Comparison of ENCODE assay signal across 26 cellular contexts in genomic region chr17:79600613-79601221, GRCh38. TPM values are rescaled to one million over a fixed set of nuclear protein-coding genes. Genes with fewer than 3 reads are reported as not detected.
"Had no signal": no experiment of that assay in that cellular context is flagged by ENCODE, and none has a peak within 500 bp of the region (broad histone marks: within the 10 kb centered on the region; RNA-seq: fewer than 3 reads in every experiment).

No MANE protein-coding gene starts in this region.

- H3K36me3 Mint-ChIP-seq: activated naive CD8-positive, alpha-beta T cell treated with anti-CD3 and anti-CD28 coated beads for 36 hours; mesothelial cell of epicardium; natural killer cell treated with Interleukin-12 subunit alpha and Interleukin-12 subunit beta and Interleukin-15 and Interleukin-18, amount 100 ng/mL, for 72 hours; stimulated activated naive B cell treated with anti-CD40 and anti-IgM and Interleukin-4, amounts not matched to agents 10 μg/mL and 1 μg/mL and 100 μg/mL, for 72 hours had no signal

- H3K27ac ChIP-seq: cardiac muscle cell, foreskin keratinocyte, spleen, thoracic aorta, upper lobe of left lung had no signal

- H3K4me1 Mint-ChIP-seq: activated naive CD8-positive, alpha-beta T cell treated with anti-CD3 and anti-CD28 coated beads for 36 hours; activated T-helper 17 cell treated with anti-CD3 and anti-CD28 coated beads, Interleukin-2, amount 50 U/mL, for 72 hours; stimulated activated naive B cell treated with anti-CD40 and anti-IgM and Interleukin-4, amounts not matched to agents 10 μg/mL and 1 μg/mL and 100 μg/mL, for 72 hours had no signal

- FAIRE-seq: keratinocyte had no signal

- H3K9me3 Mint-ChIP-seq: activated CD8-positive, alpha-beta T cell treated with anti-CD3 and anti-CD28 coated beads for 36 hours; activated naive CD8-positive, alpha-beta T cell treated with anti-CD3 and anti-CD28 coated beads for 36 hours; activated T-helper 17 cell treated with anti-CD3 and anti-CD28 coated beads, Interleukin-2, amount 50 U/mL, for 72 hours; mesothelial cell of epicardium; natural killer cell treated with Interleukin-12 subunit alpha and Interleukin-12 subunit beta and Interleukin-15 and Interleukin-18, amount 100 ng/mL, for 72 hours; stimulated activated naive B cell treated with anti-CD40 and anti-IgM and Interleukin-4, amounts not matched to agents 10 μg/mL and 1 μg/mL and 100 μg/mL, for 72 hours had no signal

- H3K9me3 ChIP-seq: spleen, thoracic aorta, upper lobe of left lung had no signal

- DNase-seq: activated CD4-positive, alpha-beta T cell treated with anti-CD3 and anti-CD28 coated beads for 48 hours; activated CD4-positive, CD25-positive, alpha-beta regulatory T cell; activated CD8-positive, alpha-beta T cell treated with anti-CD3 and anti-CD28 coated beads for 36 hours; activated naive CD4-positive, alpha-beta T cell; activated naive CD8-positive, alpha-beta T cell treated with anti-CD3 and anti-CD28 coated beads for 36 hours; activated T-cell treated with anti-CD3 and anti-CD28 coated beads, Interleukin-2, amount 50 U/mL, for 1 hour; amniotic stem cell; foreskin keratinocyte; hypothalamus; spleen; stimulated activated CD4-positive, alpha-beta T cell treated with anti-CD3 and anti-CD28 coated beads, Interleukin-4, amount 100 ng/mL, for 4 hours; stimulated activated naive B cell treated with anti-CD40 and anti-IgM and Interleukin-4, amounts not matched to agents 10 μg/mL and 1 μg/mL and 100 μg/mL, for 72 hours; T1000; upper lobe of left lung had no signal

- H3K36me3 ChIP-seq: cardiac muscle cell, spleen, thoracic aorta, upper lobe of left lung had no signal

- H3K27me3 ChIP-seq: upper lobe of left lung had no signal

- H3K4me1 ChIP-seq: foreskin keratinocyte, spleen, upper lobe of left lung had no signal

- ATAC-seq: activated CD8-positive, alpha-beta T cell treated with anti-CD3 and anti-CD28 coated beads for 36 hours; activated T-helper 17 cell treated with anti-CD3 and anti-CD28 coated beads, Interleukin-2, amount 50 U/mL, for 72 hours; foreskin keratinocyte; left lobe of liver; natural killer cell treated with Interleukin-12 subunit alpha and Interleukin-12 subunit beta and Interleukin-15 and Interleukin-18, amount 100 ng/mL, for 72 hours; stimulated activated naive B cell treated with anti-CD40 and anti-IgM and Interleukin-4, amounts not matched to agents 10 μg/mL and 1 μg/mL and 100 μg/mL, for 72 hours had no signal

- H3K4me3 ChIP-seq: cardiac muscle cell, lung, spleen, thoracic aorta, upper lobe of left lung had no signal

- H3K27ac Mint-ChIP-seq: activated CD8-positive, alpha-beta T cell treated with anti-CD3 and anti-CD28 coated beads for 36 hours; activated naive CD8-positive, alpha-beta T cell treated with anti-CD3 and anti-CD28 coated beads for 36 hours; activated T-helper 17 cell treated with anti-CD3 and anti-CD28 coated beads, Interleukin-2, amount 50 U/mL, for 72 hours; mesothelial cell of epicardium; natural killer cell treated with Interleukin-12 subunit alpha and Interleukin-12 subunit beta and Interleukin-15 and Interleukin-18, amount 100 ng/mL, for 72 hours; stimulated activated naive B cell treated with anti-CD40 and anti-IgM and Interleukin-4, amounts not matched to agents 10 μg/mL and 1 μg/mL and 100 μg/mL, for 72 hours had no signal

- H3K4me3 Mint-ChIP-seq: activated CD8-positive, alpha-beta T cell treated with anti-CD3 and anti-CD28 coated beads for 36 hours; activated naive CD8-positive, alpha-beta T cell treated with anti-CD3 and anti-CD28 coated beads for 36 hours; activated T-helper 17 cell treated with anti-CD3 and anti-CD28 coated beads, Interleukin-2, amount 50 U/mL, for 72 hours; mesothelial cell of epicardium; natural killer cell treated with Interleukin-12 subunit alpha and Interleukin-12 subunit beta and Interleukin-15 and Interleukin-18, amount 100 ng/mL, for 72 hours; stimulated activated naive B cell treated with anti-CD40 and anti-IgM and Interleukin-4, amounts not matched to agents 10 μg/mL and 1 μg/mL and 100 μg/mL, for 72 hours had no signal

RNA-seq across cellular contexts. Expression of gene RBFOX3, which starts 10.1 kb away (rescaled TPM):
- total RNA-seq: activated CD8-positive, alpha-beta T cell treated with anti-CD3 and anti-CD28 coated beads for 36 hours; activated naive CD8-positive, alpha-beta T cell treated with anti-CD3 and anti-CD28 coated beads for 36 hours; activated T-helper 17 cell treated with anti-CD3 and anti-CD28 coated beads, Interleukin-2, amount 50 U/mL, for 72 hours; epithelial cell of proximal tubule; fibroblast of lung; foreskin keratinocyte; left lobe of liver; natural killer cell treated with Interleukin-12 subunit alpha and Interleukin-12 subunit beta and Interleukin-15 and Interleukin-18, amount 100 ng/mL, for 72 hours; osteocyte; T-helper 1 cell treated with Interleukin-12 subunit alpha and Interleukin-12 subunit beta and Interleukin-4 antibody, amounts not matched to agents 30 ng/mL and 1 ng/mL, for 36 hours; thoracic aorta had no signal
- polyA plus RNA-seq: fibroblast of lung, foreskin keratinocyte, keratinocyte had no signal
